ENCODE assay signal across 8 cellular contexts in genomic region chr5:69093771-69094570, GRCh38. TPM values are rescaled to one million over a fixed set of nuclear protein-coding genes. Genes with fewer than 3 reads are reported as not detected.
DNase-seq lines count a peak whose midpoint lies in the region; FAIRE-seq and TF ChIP-seq lines count a peak whose summit lies in the region.

Gene SLC30A5 (plus strand): TSS chr5:69094014. CDS start chr5:69094256, 242 bp downstream.

- H3K27ac ChIP-seq in neural cell (ENCODE audit: low read length) = peak within 1 kb of the TSS; percentile 91
- peak within 1 kb of the TSS; percentile 87 for H3K27ac ChIP-seq in stomach smooth muscle (ENCODE audit: low read length)

- peak; percentile 93 for TF ChIP-seq RAD21 in neural cell (conservative IDR thresholded peaks at IDR 0.05)

- H3K4me3 ChIP-seq in Loucy (ENCODE audit: low read length, poor library complexity, severe bottlenecking) (peak within 1 kb of the TSS; percentile 91), fibroblast of the aortic adventitia (ENCODE audit: low read depth, low read length) (peak within 1 kb of the TSS; percentile 83), neural cell (ENCODE audit: low read length) (peak within 1 kb of the TSS; percentile 99), stomach smooth muscle (ENCODE audit: low read length in 2 of 2) (peak within 1 kb of the TSS; percentile 80 to 87)

- DNase-seq in H54 (ENCODE audit: insufficient read length, low spot score) = peak; percentile 95
- peak; percentile 97 to 98 for DNase-seq in SHP77 (lab: John Stamatoyannopoulos, UW)
- peak; percentile 99 for DNase-seq in activated effector memory CD4-positive, alpha-beta T cell treated with anti-CD3 and anti-CD28 coated beads, Interleukin-2, amount 50 U/mL, for 16 hours
- peak; percentile 100 for DNase-seq in fibroblast of the aortic adventitia (ENCODE audit: low read depth)

- FAIRE-seq in H54 (lab: Jason Lieb, UNC) = peak; percentile 98

- no peaks in the 10 kb centered on the region for H3K27me3 ChIP-seq in Loucy (ENCODE audit: insufficient read depth, low read length, poor library complexity, severe bottlenecking)
- H3K27me3 ChIP-seq in neural cell (ENCODE audit: insufficient read depth, low read depth, low read length) = no peaks in the 10 kb centered on the region
- no peaks in the 10 kb centered on the region for H3K27me3 ChIP-seq in stomach smooth muscle (ENCODE audit: control insufficient read depth in 1 of 2, insufficient read depth in 2 of 2, low read length in 2 of 2)

- peak within 1 kb of the TSS; percentile 100 for H3K4me2 ChIP-seq in Loucy (ENCODE audit: low read depth, low read length, poor library complexity, severe bottlenecking)
- peak within 1 kb of the TSS; percentile 72 for H3K4me2 ChIP-seq in neural cell (ENCODE audit: low read length)

- H3F3A ChIP-seq in Loucy (ENCODE audit: low read depth) = no peaks in the 10 kb centered on the region
- H3F3A ChIP-seq in neural cell (ENCODE audit: insufficient read depth, low read length, poor library complexity, severe bottlenecking) = no peaks in the 10 kb centered on the region

- TF ChIP-seq CTCF in Loucy (conservative IDR thresholded peaks at IDR 0.05; ENCODE audit: low read length) (peak; percentile 82), fibroblast of the aortic adventitia (IDR thresholded peaks at IDR 0.05; ENCODE audit: insufficient read depth, low read length) (peak; percentile 97), neural cell (IDR thresholded peaks at IDR 0.05; ENCODE audit: poor library complexity, severe bottlenecking) (peak; percentile 99)

- H3K4me1 ChIP-seq in ES-I3 (ENCODE audit: insufficient read depth, low read length) = no peaks in the 10 kb centered on the region
- H3K4me1 ChIP-seq in Loucy (ENCODE audit: insufficient read depth, low read length, poor library complexity, severe bottlenecking) = peaks cover 22% of the 10 kb centered on the region
- peaks cover 4% of the 10 kb centered on the region for H3K4me1 ChIP-seq in stomach smooth muscle (ENCODE audit: control insufficient read depth, insufficient read depth, low read length)

- H2AFZ ChIP-seq in Loucy (ENCODE audit: low read length) = peak within 1 kb of the TSS; percentile 95
- peak within 1 kb of the TSS; percentile 73 for H2AFZ ChIP-seq in neural cell (ENCODE audit: low read depth, low read length)

- peak; percentile 67 for TF ChIP-seq EP300 in neural cell (conservative IDR thresholded peaks at IDR 0.05; ENCODE audit: poor library complexity, severe bottlenecking)

- H4K20me1 ChIP-seq in Loucy (ENCODE audit: insufficient read depth, low read length, poor library complexity, severe bottlenecking) (peaks cover 16% of the 10 kb centered on the region), neural cell (ENCODE audit: insufficient read depth) (no peaks in the 10 kb centered on the region)

- H3K79me2 ChIP-seq in Loucy (ENCODE audit: insufficient read depth, low read length) = peaks cover 34% of the 10 kb centered on the region
- H3K79me2 ChIP-seq in neural cell (replicated peaks; ENCODE audit: insufficient read depth, low read length) = peaks cover 10% of the 10 kb centered on the region

- H3K9ac ChIP-seq in ES-I3 (ENCODE audit: low read depth, low read length) (peak within 1 kb of the TSS; percentile 78), Loucy (ENCODE audit: low read depth, low read length, poor library complexity, severe bottlenecking) (peak within 1 kb of the TSS; percentile 86), neural cell (ENCODE audit: low read length) (peak within 1 kb of the TSS; percentile 95), stomach smooth muscle (ENCODE audit: low read length in 2 of 2) (peak within 1 kb of the TSS; percentile 78 to 97)

- H3K9me2 ChIP-seq in Loucy (replicated peaks; ENCODE audit: low read depth, low read length) (no peaks in the 10 kb centered on the region), neural cell (ENCODE audit: insufficient read depth, low read length) (no peaks in the 10 kb centered on the region)

- H3K36me3 ChIP-seq in ES-I3 (ENCODE audit: insufficient read depth, low read length) (no peaks in the 10 kb centered on the region; the same call in 1 of the 2 replicates), Loucy (ENCODE audit: insufficient read depth, low read length) (no peaks in the 10 kb centered on the region), neural cell (ENCODE audit: insufficient read depth, low read length) (no peaks in the 10 kb centered on the region), stomach smooth muscle (ENCODE audit: control insufficient read depth in 2 of 2, insufficient read depth in 2 of 2, low read length in 2 of 2) (no peaks in the 10 kb centered on the region)

- peak; percentile 97 for TF ChIP-seq POLR2A in H54 (IDR thresholded peaks at IDR 0.05; ENCODE audit: low read depth, low read length)

- no peaks in the 10 kb centered on the region for H3K9me3 ChIP-seq in ES-I3 (ENCODE audit: control insufficient read depth, insufficient read depth, low read length)
- H3K9me3 ChIP-seq in Loucy (ENCODE audit: insufficient read depth, low read depth, low read length) = no peaks in the 10 kb centered on the region
- no peaks in the 10 kb centered on the region for H3K9me3 ChIP-seq in neural cell (ENCODE audit: low read length)
- no peaks in the 10 kb centered on the region for H3K9me3 ChIP-seq in stomach smooth muscle (ENCODE audit: control insufficient read depth in 2 of 2, low read length in 2 of 2)

TF ChIP-seq in neural cell, 6 proteins besides CTCF, POLR2A, EP300 and RAD21:
- TF ChIP-seq POLR2AphosphoS5 (IDR thresholded peaks at IDR 0.05) (peak; percentile 94), REST (IDR thresholded peaks at IDR 0.05; ENCODE audit: borderline replicate concordance) (peak; percentile 89), TAF1 (IDR thresholded peaks at IDR 0.05; ENCODE audit: low read depth) (peak; percentile 92), EZH2 (IDR thresholded peaks at IDR 0.05; ENCODE audit: borderline replicate concordance, insufficient read depth, low read length, poor library complexity, severe bottlenecking) (no peak), SMC3 (conservative IDR thresholded peaks at IDR 0.05; ENCODE audit: poor library complexity) (peak; percentile 82), MXI1 (conservative IDR thresholded peaks at IDR 0.05; ENCODE audit: poor library complexity, severe bottlenecking) (peak; percentile 96)

RNA-seq across cellular contexts. Expression of gene SLC30A5, which starts in this region (rescaled TPM):
- total RNA-seq in fibroblast of the aortic adventitia (ENCODE audit: low replicate concordance) = 28.5 and 52.8 TPM in 2 replicates
- 44.1 and 44.9 TPM in 2 replicates for polyA plus RNA-seq in neural cell
- 42.0 and 53.1 TPM in 2 replicates for polyA minus RNA-seq in neural cell

Comparison
In these comparisons a context has a peak if more than half of its experiments do, and no peak if none do; other contexts are left out.
1. Peak in every context shown above with its lines: DNase-seq, H3K4me3 ChIP-seq and H3K27ac ChIP-seq.